In the genomic region with DNA sequence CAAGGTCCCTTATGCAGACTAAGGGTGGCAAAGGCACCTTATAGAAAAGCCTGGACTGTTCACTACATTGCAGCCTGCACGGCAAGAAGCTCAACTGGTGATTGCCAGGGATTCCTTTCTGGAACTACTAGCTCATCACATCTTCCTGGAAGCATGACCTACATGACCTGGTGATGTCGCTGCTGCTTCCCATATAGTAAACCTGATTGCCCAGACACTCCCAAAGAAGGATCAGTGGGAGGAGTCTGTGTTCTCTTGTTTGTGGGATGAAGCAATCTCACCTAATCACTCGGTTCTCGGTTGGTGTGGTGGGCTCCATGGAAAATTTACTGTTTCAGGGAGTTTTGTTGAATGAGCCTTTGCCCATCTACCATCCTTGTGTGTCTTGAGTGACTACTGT, we compare ENCODE assay signal across 6 cellular contexts.
DNase-seq lines count a peak whose midpoint lies in the region; ATAC-seq, FAIRE-seq and TF ChIP-seq lines count a peak whose summit lies in the region.
"Not testable (repeated sequence)": the region's sequence is repeated elsewhere in the genome, so short reads cannot be mapped to it uniquely, and the experiment has no call there.

No MANE protein-coding gene starts in this region.

- H3K27ac Mint-ChIP-seq in WTC11 = not testable (repeated sequence)

- not testable (repeated sequence) for H3K4me3 Mint-ChIP-seq in WTC11

- peaks cover 66% of the 10 kb centered on the region for H3K27me3 ChIP-seq in BLaER1
- H3K27me3 ChIP-seq in bronchial epithelial cell (ENCODE audit: control insufficient read depth, insufficient read depth, low read length) = not testable (repeated sequence)

- DNase-seq in GM12892 (ENCODE audit: insufficient read length); WTC11 (ENCODE audit: low spot score); bronchial epithelial cell (ENCODE audit: low read depth); left colon; urothelium cell line (ENCODE audit: low spot score): not testable (repeated sequence)

- peak overlapping the region; percentile 5; the same call in 1 of the 2 replicates for H3K4me2 ChIP-seq in BLaER1

- not testable (repeated sequence) for H3K4me1 Mint-ChIP-seq in WTC11

- not testable (repeated sequence) for TF ChIP-seq CTCF in WTC11 (IDR thresholded peaks at IDR 0.05); bronchial epithelial cell (IDR thresholded peaks at IDR 0.05; ENCODE audit: insufficient read depth, low read length, severe bottlenecking)

- H3K9me3 Mint-ChIP-seq in WTC11 = not testable (repeated sequence)

- H3K27me3 Mint-ChIP-seq in WTC11 (ENCODE audit: low read depth) = not testable (repeated sequence)

- intact Hi-C loops in left colon (cut with DNase I, micrococcal nuclease) = not testable (repeated sequence)

- not testable (repeated sequence) for H4K20me1 ChIP-seq in BLaER1

- peak; percentile 53 for ATAC-seq in WTC11
- peak; percentile 54 for ATAC-seq in left colon

- not testable (repeated sequence) for H3K27ac ChIP-seq in BLaER1

- peak; percentile 44 for FAIRE-seq in GM12892 (lab: Jason Lieb, UNC)
- FAIRE-seq in bronchial epithelial cell (lab: Jason Lieb, UNC) = peak; percentile 99
- peak; percentile 23 for FAIRE-seq in urothelium cell line (lab: Jason Lieb, UNC)

- POLR2A ChIA-PET in WTC11 (lab: Charles Lee) = not testable (repeated sequence)

- H3K9ac ChIP-seq in BLaER1 = not testable (repeated sequence)

- not testable (repeated sequence) for H3K36me3 ChIP-seq in BLaER1; bronchial epithelial cell (ENCODE audit: control insufficient read depth, insufficient read depth, low read length)

- TF ChIP-seq POLR2A in GM12892 (IDR thresholded peaks at IDR 0.05; ENCODE audit: low read depth, low read length) = not testable (repeated sequence)

- H3K4me3 ChIP-seq in BLaER1; bronchial epithelial cell (ENCODE audit: low read depth, low read length): not testable (repeated sequence)

- CTCF ChIA-PET in WTC11 (lab: Charles Lee) = not testable (repeated sequence)

- H3K4me1 ChIP-seq in BLaER1 = peaks cover 12% of the 10 kb centered on the region; the same call in 1 of the 2 replicates

- not testable (repeated sequence) for H3K9me3 ChIP-seq in BLaER1

- H3K36me3 Mint-ChIP-seq in WTC11 = not testable (repeated sequence)
